In the genomic region with DNA sequence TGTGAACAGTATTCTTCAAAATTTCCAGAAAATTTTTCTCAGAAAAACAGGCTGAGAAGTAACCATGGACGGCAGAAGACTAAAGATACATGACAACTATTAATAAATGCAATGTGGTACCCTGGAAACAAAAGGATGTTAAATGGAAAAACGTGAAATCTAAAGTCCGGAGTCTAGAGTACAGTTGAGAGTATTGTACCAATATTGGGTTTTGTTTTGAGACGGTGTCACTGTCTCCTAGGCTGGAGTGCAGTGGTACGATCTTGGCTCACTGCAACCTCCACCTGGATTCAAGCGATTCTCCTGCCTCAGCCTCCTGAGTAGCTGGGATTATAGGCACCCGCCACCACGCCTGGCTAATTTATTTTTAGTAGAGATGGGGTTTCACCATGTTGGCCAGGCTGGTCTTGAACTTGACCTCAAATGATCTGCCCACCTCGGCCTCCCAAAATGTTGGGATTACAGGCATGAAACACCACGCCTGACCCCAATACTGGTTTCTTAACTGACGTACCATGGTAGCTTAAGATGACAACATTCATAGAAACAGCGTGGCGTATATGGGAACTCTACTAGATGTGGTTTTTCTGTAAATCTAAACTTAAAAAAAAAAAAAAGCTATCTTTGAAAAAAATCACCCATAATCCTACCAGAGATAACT, we compare ENCODE assay signal across 17 cellular contexts. TPM values are rescaled to one million over a fixed set of nuclear protein-coding genes. Genes with fewer than 3 reads are reported as not detected.
DNase-seq lines count a peak whose midpoint lies in the region; ATAC-seq, FAIRE-seq and TF ChIP-seq lines count a peak whose summit lies in the region.
"Had no signal": no experiment of that assay in that cellular context is flagged by ENCODE, and none has a peak within 500 bp of the region (broad histone marks: within the 10 kb centered on the region; RNA-seq: fewer than 3 reads in every experiment).

No MANE protein-coding gene starts in this region.

- intact Hi-C loops in activated CD4-positive, alpha-beta memory T cell treated with anti-CD3 and anti-CD28 coated beads for 36 hours (cut with micrococcal nuclease), result no loop called here

- POLR2A ChIA-PET in activated CD4-positive, alpha-beta memory T cell treated with anti-CD3 and anti-CD28 coated beads for 36 hours (lab: Charles Lee), result interaction anchor here (0.8 to 1.8 kb wide), 3 partner anchors 7 to 19 kb away, joined by 3 to 10 read pairs (median 7); partner anchors contain the start of genes HSP90B1 and TDG
- POLR2A ChIA-PET in activated CD4-positive, alpha-beta memory T cell treated with anti-CD3 and anti-CD28 coated beads, Interleukin-2, amount 10 ng/mL, durations not matched to agents 7 days and 5 days (lab: Charles Lee), result interaction anchor here (1.3 to 3.1 kb wide), 4 partner anchors 17 to 188 kb away, joined by 3 to 17 read pairs (median 11); partner anchors contain the start of genes HSP90B1 and TDG

- peaks cover 67% of the 10 kb centered on the region for H3K36me3 Mint-ChIP-seq in activated CD4-positive, alpha-beta memory T cell treated with anti-CD3 and anti-CD28 coated beads for 36 hours
- H3K36me3 Mint-ChIP-seq in activated CD4-positive, alpha-beta memory T cell treated with anti-CD3 and anti-CD28 coated beads, Interleukin-2, amount 10 ng/mL, durations not matched to agents 7 days and 5 days (ENCODE audit: low read depth), result peaks cover 85% of the 10 kb centered on the region
- peaks cover 5% of the 10 kb centered on the region for H3K36me3 Mint-ChIP-seq in activated naive CD8-positive, alpha-beta T cell
- H3K36me3 Mint-ChIP-seq in natural killer cell treated with Interleukin-12 subunit alpha and Interleukin-12 subunit beta and Interleukin-15 and Interleukin-18, amount 100 ng/mL, for 72 hours, result peaks cover 59% of the 10 kb centered on the region

- CTCF ChIA-PET in activated CD4-positive, alpha-beta memory T cell treated with anti-CD3 and anti-CD28 coated beads for 36 hours (lab: Charles Lee), result interaction anchor here (0.9 kb wide), 2 partner anchors 9 to 65 kb away, joined by 4 read pairs; no protein-coding TSS in a partner anchor
- CTCF ChIA-PET in activated CD4-positive, alpha-beta memory T cell treated with anti-CD3 and anti-CD28 coated beads, Interleukin-2, amount 10 ng/mL, durations not matched to agents 7 days and 5 days (lab: Charles Lee), result interaction anchor here (0.6 to 1.1 kb wide), 2 partner anchors 10 to 11 kb away, joined by 3 read pairs; no protein-coding TSS in a partner anchor

- TF ChIP-seq POLR2A in GM12892 (IDR thresholded peaks at IDR 0.05; ENCODE audit: low read depth, low read length), result peak; percentile 64

- no peak for FAIRE-seq in GM12892 (lab: Jason Lieb, UNC)
- FAIRE-seq: kidney had no signal

- no peaks in the 10 kb centered on the region for H3K9me3 Mint-ChIP-seq in activated CD4-positive, alpha-beta memory T cell treated with anti-CD3 and anti-CD28 coated beads for 36 hours
- H3K9me3 Mint-ChIP-seq in activated CD4-positive, alpha-beta memory T cell treated with anti-CD3 and anti-CD28 coated beads, Interleukin-2, amount 10 ng/mL, durations not matched to agents 7 days and 5 days, result no peaks in the 10 kb centered on the region
- no peaks in the 10 kb centered on the region for H3K9me3 Mint-ChIP-seq in activated naive CD8-positive, alpha-beta T cell (ENCODE audit: low read depth)
- no peaks in the 10 kb centered on the region for H3K9me3 Mint-ChIP-seq in natural killer cell treated with Interleukin-12 subunit alpha and Interleukin-12 subunit beta and Interleukin-15 and Interleukin-18, amount 100 ng/mL, for 72 hours
- H3K9me3 Mint-ChIP-seq: memory B cell, nephron had no signal

- peaks cover 48% of the 10 kb centered on the region for H3K4me1 Mint-ChIP-seq in activated CD4-positive, alpha-beta memory T cell treated with anti-CD3 and anti-CD28 coated beads for 36 hours (ENCODE audit: low read depth)
- H3K4me1 Mint-ChIP-seq in activated CD4-positive, alpha-beta memory T cell treated with anti-CD3 and anti-CD28 coated beads, Interleukin-2, amount 10 ng/mL, durations not matched to agents 7 days and 5 days, result peaks cover 51% of the 10 kb centered on the region
- H3K4me1 Mint-ChIP-seq in activated naive CD8-positive, alpha-beta T cell (ENCODE audit: low read depth), result peaks cover 36% of the 10 kb centered on the region
- peaks cover 18 to 42% of the 10 kb centered on the region in 2 donors for H3K4me1 Mint-ChIP-seq in natural killer cell treated with Interleukin-12 subunit alpha and Interleukin-12 subunit beta and Interleukin-15 and Interleukin-18, amount 100 ng/mL, for 72 hours (ENCODE audit: low read depth in 2 of 2)

- ATAC-seq in natural killer cell treated with Interleukin-12 subunit alpha and Interleukin-12 subunit beta and Interleukin-15 and Interleukin-18, amount 100 ng/mL, for 72 hours, result no peak
- ATAC-seq: foreskin keratinocyte had no signal

- H3K4me3 Mint-ChIP-seq in activated CD4-positive, alpha-beta memory T cell treated with anti-CD3 and anti-CD28 coated beads for 36 hours, result no peak overlapping the region
- H3K4me3 Mint-ChIP-seq in activated CD4-positive, alpha-beta memory T cell treated with anti-CD3 and anti-CD28 coated beads, Interleukin-2, amount 10 ng/mL, durations not matched to agents 7 days and 5 days, result no peak overlapping the region
- peak overlapping the region; percentile 20 for H3K4me3 Mint-ChIP-seq in activated naive CD8-positive, alpha-beta T cell
- H3K4me3 Mint-ChIP-seq in natural killer cell treated with Interleukin-12 subunit alpha and Interleukin-12 subunit beta and Interleukin-15 and Interleukin-18, amount 100 ng/mL, for 72 hours, result no peak overlapping the region
- H3K4me3 Mint-ChIP-seq: memory B cell, nephron had no signal

- no peak for DNase-seq in activated CD4-positive, alpha-beta memory T cell treated with anti-CD3 and anti-CD28 coated beads for 36 hours
- DNase-seq in activated CD4-positive, alpha-beta memory T cell treated with anti-CD3 and anti-CD28 coated beads, Interleukin-2, amount 10 ng/mL, durations not matched to agents 7 days and 5 days, result no peak
- no peak for DNase-seq in GM12892 (ENCODE audit: insufficient read length)
- DNase-seq in natural killer cell treated with Interleukin-12 subunit alpha and Interleukin-12 subunit beta and Interleukin-15 and Interleukin-18, amount 100 ng/mL, for 72 hours (ENCODE audit: low spot score), result no peak
- no peak for DNase-seq in ACHN
- DNase-seq in NCI-H510A treated with DMSO at 0.1 percent for 48 hours (lab: John Stamatoyannopoulos, UW), result no peak
- no peak for DNase-seq in stimulated activated CD4-positive, alpha-beta T cell treated with anti-CD3 and anti-CD28 coated beads, Interleukin-2, amount 100 ng/mL, for 24 hours
- DNase-seq: activated gamma-delta T cell treated with Interleukin-2 at 50 U/mL for 16 hours, brain microvascular endothelial cell, foreskin keratinocyte, KBM-7, kidney, NCI-H2029 treated with DMSO at 0.1 percent for 48 hours, NCI-H510A had no signal

- H3K27me3 Mint-ChIP-seq in activated CD4-positive, alpha-beta memory T cell treated with anti-CD3 and anti-CD28 coated beads for 36 hours, result no peaks in the 10 kb centered on the region
- no peaks in the 10 kb centered on the region for H3K27me3 Mint-ChIP-seq in activated CD4-positive, alpha-beta memory T cell treated with anti-CD3 and anti-CD28 coated beads, Interleukin-2, amount 10 ng/mL, durations not matched to agents 7 days and 5 days
- H3K27me3 Mint-ChIP-seq in activated naive CD8-positive, alpha-beta T cell, result no peaks in the 10 kb centered on the region
- no peaks in the 10 kb centered on the region for H3K27me3 Mint-ChIP-seq in natural killer cell treated with Interleukin-12 subunit alpha and Interleukin-12 subunit beta and Interleukin-15 and Interleukin-18, amount 100 ng/mL, for 72 hours
- H3K27me3 Mint-ChIP-seq: memory B cell had no signal

- in situ Hi-C loops in ACHN (cut with HindIII; ENCODE audit: low pct_ligation_motif_present, low pct_unique_long_range_greater_than_20kb, low sequenced_read_pairs), result no loop called here

- peak overlapping the region; percentile 68 for H3K27ac Mint-ChIP-seq in activated CD4-positive, alpha-beta memory T cell treated with anti-CD3 and anti-CD28 coated beads for 36 hours
- H3K27ac Mint-ChIP-seq in activated CD4-positive, alpha-beta memory T cell treated with anti-CD3 and anti-CD28 coated beads, Interleukin-2, amount 10 ng/mL, durations not matched to agents 7 days and 5 days, result no peak overlapping the region
- peak overlapping the region; percentile 75 for H3K27ac Mint-ChIP-seq in activated naive CD8-positive, alpha-beta T cell
- H3K27ac Mint-ChIP-seq in natural killer cell treated with Interleukin-12 subunit alpha and Interleukin-12 subunit beta and Interleukin-15 and Interleukin-18, amount 100 ng/mL, for 72 hours, result peak overlapping the region; percentile 17 to 74
- H3K27ac Mint-ChIP-seq: memory B cell, nephron had no signal

RNA-seq across cellular contexts. Expression of gene TDG, which starts 16.8 kb away (rescaled TPM):
- total RNA-seq in activated CD4-positive, alpha-beta memory T cell treated with anti-CD3 and anti-CD28 coated beads for 36 hours, result 10 to 100 TPM; 29.1 to 29.7 TPM
- 10 to 100 TPM; 33.0 to 34.4 TPM for total RNA-seq in activated CD4-positive, alpha-beta memory T cell treated with anti-CD3 and anti-CD28 coated beads, Interleukin-2, amount 10 ng/mL, durations not matched to agents 7 days and 5 days
- 28.5 TPM for polyA plus RNA-seq in GM12892 (2012; ENCODE audit: missing spikeins)
- 10 to 100 TPM; 50.8 to 55.2 TPM for total RNA-seq in natural killer cell treated with Interleukin-12 subunit alpha and Interleukin-12 subunit beta and Interleukin-15 and Interleukin-18, amount 100 ng/mL, for 72 hours

RNA-seq across cellular contexts. Expression of gene HSP90B1, which starts 18.7 kb away (rescaled TPM):
- 100 to 1,000 TPM; 452 to 453 TPM for total RNA-seq in activated CD4-positive, alpha-beta memory T cell treated with anti-CD3 and anti-CD28 coated beads for 36 hours
- total RNA-seq in activated CD4-positive, alpha-beta memory T cell treated with anti-CD3 and anti-CD28 coated beads, Interleukin-2, amount 10 ng/mL, durations not matched to agents 7 days and 5 days, result 100 to 1,000 TPM; 375 to 378 TPM
- 382 TPM for polyA plus RNA-seq in GM12892 (2012; ENCODE audit: missing spikeins)
- total RNA-seq in natural killer cell treated with Interleukin-12 subunit alpha and Interleukin-12 subunit beta and Interleukin-15 and Interleukin-18, amount 100 ng/mL, for 72 hours, result 100 to 1,000 TPM; 621 to 706 TPM
